Comparison of ENCODE assay signal across 17 cellular contexts in the genomic region with DNA sequence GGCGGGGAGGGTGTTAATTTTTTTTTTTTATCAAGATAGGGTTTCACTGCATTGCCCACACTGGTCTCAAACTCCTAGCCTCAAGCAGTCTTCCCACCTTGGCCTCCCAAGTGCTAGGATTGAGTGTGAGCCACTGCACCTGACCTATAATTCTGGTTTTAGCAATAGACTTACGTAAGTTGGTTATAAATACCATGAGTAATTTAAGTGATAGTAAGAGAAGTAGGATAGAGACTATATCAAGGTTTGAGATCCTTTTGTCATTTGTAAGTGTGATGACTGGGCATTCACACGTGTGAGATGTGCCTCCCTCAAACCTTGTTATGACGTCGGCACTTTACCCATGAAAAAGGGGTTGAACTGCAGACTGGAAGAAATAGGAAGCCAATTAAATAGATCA.
"Had no signal": no experiment of that assay in that cellular context is flagged by ENCODE, and none has a peak within 500 bp of the region (broad histone marks: within the 10 kb centered on the region; RNA-seq: fewer than 3 reads in every experiment).

No MANE protein-coding gene starts in this region.

- ATAC-seq: esophagus mucosa; left lobe of liver; naive thymus-derived CD4-positive, alpha-beta T cell had no signal

- H3K27me3 ChIP-seq: cardiac muscle cell, dorsolateral prefrontal cortex, hepatocyte, suprapubic skin, upper lobe of left lung had no signal

- H2AFZ ChIP-seq: hepatocyte had no signal

- H3K27me3 Mint-ChIP-seq: activated CD4-positive, alpha-beta memory T cell treated with anti-CD3 and anti-CD28 coated beads for 36 hours; naive thymus-derived CD4-positive, alpha-beta T cell had no signal

- H3K27ac Mint-ChIP-seq: activated CD4-positive, alpha-beta memory T cell treated with anti-CD3 and anti-CD28 coated beads for 36 hours had no signal

- H3K4me3 Mint-ChIP-seq: activated CD4-positive, alpha-beta memory T cell treated with anti-CD3 and anti-CD28 coated beads for 36 hours; naive thymus-derived CD4-positive, alpha-beta T cell had no signal

- H3K4me1 ChIP-seq: suprapubic skin, upper lobe of left lung had no signal

- H3K9me3 Mint-ChIP-seq: activated CD4-positive, alpha-beta memory T cell treated with anti-CD3 and anti-CD28 coated beads for 36 hours; naive thymus-derived CD4-positive, alpha-beta T cell had no signal

- DNase-seq: activated CD4-positive, alpha-beta memory T cell treated with anti-CD3 and anti-CD28 coated beads for 36 hours; activated CD4-positive, alpha-beta T cell treated with anti-CD3 and anti-CD28 coated beads for 1 hour; activated gamma-delta T cell treated with Interleukin-2 at 50 U/mL for 16 hours; dorsolateral prefrontal cortex; naive thymus-derived CD4-positive, alpha-beta T cell; nucleus accumbens; posterior cingulate gyrus; stimulated activated naive CD4-positive, alpha-beta T cell; T1000; upper lobe of left lung had no signal

- H3K9me3 ChIP-seq: suprapubic skin, upper lobe of left lung had no signal

- H3K4me3 ChIP-seq: cardiac muscle cell, dorsolateral prefrontal cortex, hepatocyte, suprapubic skin, upper lobe of left lung had no signal

- FAIRE-seq: endometrium, keratinocyte had no signal

- H3K4me2 ChIP-seq: hepatocyte had no signal

- H3K27ac ChIP-seq: cardiac muscle cell, dorsolateral prefrontal cortex, hepatocyte, suprapubic skin, upper lobe of left lung had no signal
